8 cellular contexts compared by ENCODE assay signal in the genomic region with DNA sequence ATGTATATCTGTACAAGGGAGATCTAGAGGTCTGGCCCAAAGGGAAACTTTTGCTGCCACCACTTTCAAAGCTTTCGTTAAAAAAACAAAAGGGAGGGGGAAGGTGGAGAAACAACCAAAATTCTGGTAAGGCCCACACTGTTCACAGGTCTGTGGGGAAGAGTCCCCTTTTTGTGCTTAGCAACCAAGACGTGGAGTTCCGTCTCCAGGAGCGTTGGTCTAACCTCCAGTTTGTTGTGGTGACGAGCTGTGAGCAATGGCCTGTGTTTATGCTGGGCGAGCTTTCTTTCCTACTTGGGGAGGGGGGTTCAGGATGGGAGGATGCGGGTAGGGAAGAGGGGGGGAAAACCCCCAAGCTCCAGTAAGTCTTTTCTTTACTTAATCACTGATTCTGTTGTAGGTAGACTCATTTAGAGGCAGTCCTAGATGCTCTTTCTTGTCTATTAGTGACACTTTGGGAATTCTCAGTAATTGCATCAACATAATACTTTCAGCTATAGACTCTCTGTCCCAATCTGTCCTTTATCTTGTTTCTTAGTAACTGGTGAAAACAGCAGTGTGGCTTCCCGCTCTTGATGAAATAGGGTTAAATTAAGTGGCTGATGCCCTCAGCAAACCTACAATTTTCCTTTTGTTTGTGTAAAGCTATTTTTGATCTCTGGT. TPM values are rescaled to one million over a fixed set of nuclear protein-coding genes. Genes with fewer than 3 reads are reported as not detected.
A peak's percentile ranks its signal among the peaks of the same experiment; 100 is the strongest.
DNase-seq lines count a peak whose midpoint lies in the region; ATAC-seq and TF ChIP-seq lines count a peak whose summit lies in the region.

No MANE protein-coding gene starts in this region.

- DNase-seq in left ventricle myocardium inferior (no peak), Right ventricle myocardium inferior (ENCODE audit: missing footprints) (no peak), SK-MEL-5 (ENCODE audit: low read depth, low spot score) (peak; percentile 25), iPS DF 6.9 (ENCODE audit: low read depth, low spot score) (no peak), spleen (no peak), NCI-H774 (lab: John Stamatoyannopoulos, UW) (no peak)
- DNase-seq in activated naive CD4-positive, alpha-beta T cell treated with anti-CD3 and anti-CD28 coated beads, Interleukin-2, amount 50 U/mL, for 72 hours (ENCODE audit: low spot score in 2 of 2) = peak; percentile 68 to 89

- TF ChIP-seq CTCF in left ventricle myocardium inferior (IDR thresholded peaks at IDR 0.05; ENCODE audit: borderline replicate concordance) (no peak), spleen (IDR thresholded peaks at IDR 0.05 in 8 of 11, conservative IDR thresholded peaks at IDR 0.05 in 3 of 11) (no peak)

- ATAC-seq in Right ventricle myocardium inferior (no peak), HG03108 (IDR thresholded peaks at IDR 0.05; ENCODE audit: unreplicated experiment) (peak; percentile 24)
- ATAC-seq in activated naive CD4-positive, alpha-beta T cell treated with anti-CD3 and anti-CD28 coated beads, Interleukin-2, amount 50 U/mL, for 72 hours = peak; percentile 70 to 74

- no peaks in the 10 kb centered on the region for H3K9me3 ChIP-seq in left ventricle myocardium inferior (replicated peaks)
- no peaks in the 10 kb centered on the region for H3K9me3 ChIP-seq in iPS DF 6.9 (ENCODE audit: control insufficient read depth, insufficient read depth, low read length)
- peaks cover 0 to 3% (median 0%) of the 10 kb centered on the region in 8 donors for H3K9me3 ChIP-seq in spleen

- intact Hi-C loops in left ventricle myocardium inferior (cut with micrococcal nuclease) = loop anchor here (2.0 kb wide), 1 partner anchor 26 kb away; a partner anchor contains a TSS
- intact Hi-C loops in Right ventricle myocardium inferior (cut with DNase I) = no loop called here
- intact Hi-C loops in spleen (cut with DNase I; ENCODE audit: low total_unique reads) = no loop called here

- peaks cover 0 to 5% of the 10 kb centered on the region in 2 donors for H3K36me3 Mint-ChIP-seq in activated naive CD4-positive, alpha-beta T cell treated with anti-CD3 and anti-CD28 coated beads, Interleukin-2, amount 50 U/mL, for 72 hours

- H3K27ac Mint-ChIP-seq in activated naive CD4-positive, alpha-beta T cell treated with anti-CD3 and anti-CD28 coated beads, Interleukin-2, amount 50 U/mL, for 72 hours = peak overlapping the region; percentile 99 to 100

- whole genome bisulfite sequencing in iPS DF 6.9 (ENCODE audit: insufficient coverage, insufficient read length) = no CpG with 5 or more reads among the region's 8 CpGs
- 1 to 3% (median 2%) methylated on average over 8 of the region's 8 CpGs for WGBS in spleen, 5 donors

- H3K4me1 ChIP-seq in left ventricle myocardium inferior = peaks cover 72% of the 10 kb centered on the region
- H3K4me1 ChIP-seq in iPS DF 6.9 (ENCODE audit: control insufficient read depth, insufficient read depth, low read length) = no peaks in the 10 kb centered on the region
- H3K4me1 ChIP-seq in spleen = peaks cover 27 to 72% (median 66%) of the 10 kb centered on the region in 6 donors

- TF ChIP-seq POLR2A in spleen (IDR thresholded peaks at IDR 0.05) = no peak

- H3K9me3 Mint-ChIP-seq in activated naive CD4-positive, alpha-beta T cell treated with anti-CD3 and anti-CD28 coated beads, Interleukin-2, amount 50 U/mL, for 72 hours = no peaks in the 10 kb centered on the region

- in situ Hi-C loops in SK-MEL-5 (cut with HindIII; ENCODE audit: low pct_unique_long_range_greater_than_20kb, low sequenced_read_pairs) = no loop called here

- H3K27me3 ChIP-seq in left ventricle myocardium inferior (ENCODE audit: low read depth) = no peaks in the 10 kb centered on the region
- no peaks in the 10 kb centered on the region for H3K27me3 ChIP-seq in iPS DF 6.9 (ENCODE audit: control insufficient read depth, insufficient read depth, low read length)
- no peaks in the 10 kb centered on the region for H3K27me3 ChIP-seq in spleen (replicated peaks in 1 of 7)

- H3K36me3 ChIP-seq in left ventricle myocardium inferior (no peaks in the 10 kb centered on the region), iPS DF 6.9 (ENCODE audit: control insufficient read depth, insufficient read depth, low read length) (no peaks in the 10 kb centered on the region), spleen (no peaks in the 10 kb centered on the region)

- H3K4me3 ChIP-seq in left ventricle myocardium inferior (peak overlapping the region; percentile 96), iPS DF 6.9 (ENCODE audit: low read length) (peak overlapping the region; percentile 86; the same call in 1 of the 2 replicates), spleen (peak overlapping the region; percentile 85 to 96 (median 90))

- H3K27ac ChIP-seq in left ventricle myocardium inferior (replicated peaks) (peak overlapping the region; percentile 97), iPS DF 6.9 (ENCODE audit: low read length) (no peak overlapping the region), spleen (peak overlapping the region; percentile 95 to 99 (median 98))

RNA-seq across cellular contexts. Expression of a gene that starts 1.5 kb away (rescaled TPM):
- total RNA-seq in left ventricle myocardium inferior (52.2 TPM), Right ventricle myocardium inferior (50.3 TPM), spleen (10 to 100 TPM; 62.5 to 92.3 (median 76.5) TPM)
- total RNA-seq in SK-MEL-5 (2014; rRNA removed; shearing (Covaris generic)) = 11.4 and 12.7 TPM in 2 replicates
- polyA plus RNA-seq in SK-MEL-5 (2015; cell fraction: cytosol; rRNA removed) = 15.6 and 20.0 TPM in 2 replicates
- polyA plus RNA-seq in SK-MEL-5 (2015; cell fraction: nucleus; rRNA removed) = 24.0 and 24.3 TPM in 2 replicates
- 10 to 100 TPM; 43.7 to 75.8 TPM for total RNA-seq in activated naive CD4-positive, alpha-beta T cell treated with anti-CD3 and anti-CD28 coated beads, Interleukin-2, amount 50 U/mL, for 72 hours
- 10 to 100 TPM in 1 of 3 donors, 1 to 10 TPM in 2; 7.1 to 10.4 (median 7.2) TPM for polyA plus RNA-seq in spleen

RNA-seq across cellular contexts. Expression of a gene that starts 25.5 kb away (rescaled TPM):
- total RNA-seq in left ventricle myocardium inferior (2.1 TPM), Right ventricle myocardium inferior (2.4 TPM), spleen (10 to 100 TPM in 1 of 7 donors, 1 to 10 TPM in 6; 6.7 to 10.5 (median 8.0) TPM)
- total RNA-seq in SK-MEL-5 (2014; rRNA removed; shearing (Covaris generic)) = 5.1 and 6.2 TPM in 2 replicates
- 7.3 and 9.7 TPM in 2 replicates for polyA plus RNA-seq in SK-MEL-5 (2015; cell fraction: cytosol; rRNA removed)
- polyA plus RNA-seq in SK-MEL-5 (2015; cell fraction: nucleus; rRNA removed) = 1.5 and 3.0 TPM in 2 replicates
- 10 to 100 TPM; 15.9 to 21.8 TPM for total RNA-seq in activated naive CD4-positive, alpha-beta T cell treated with anti-CD3 and anti-CD28 coated beads, Interleukin-2, amount 50 U/mL, for 72 hours
- 1 to 10 TPM; 1.9 to 3.5 (median 2.4) TPM for polyA plus RNA-seq in spleen

RNA-seq across cellular contexts. Expression of a gene that starts 26.0 kb away (rescaled TPM):
- total RNA-seq in left ventricle myocardium inferior = 11.8 TPM
- 12.2 TPM for total RNA-seq in Right ventricle myocardium inferior
- 4.7 and 8.3 TPM in 2 replicates for total RNA-seq in SK-MEL-5 (2014; rRNA removed; shearing (Covaris generic))
- polyA plus RNA-seq in SK-MEL-5 (2015; cell fraction: cytosol; rRNA removed) = 3.9 and 5.6 TPM in 2 replicates
- 33.9 and 48.1 TPM in 2 replicates for polyA plus RNA-seq in SK-MEL-5 (2015; cell fraction: nucleus; rRNA removed)
- total RNA-seq in activated naive CD4-positive, alpha-beta T cell treated with anti-CD3 and anti-CD28 coated beads, Interleukin-2, amount 50 U/mL, for 72 hours = 10 to 100 TPM; 58.9 to 71.6 TPM
- 10 to 100 TPM; 23.9 to 58.0 (median 33.1) TPM for total RNA-seq in spleen
- polyA plus RNA-seq in spleen = 10 to 100 TPM; 24.9 to 52.3 (median 27.5) TPM

RNA-seq across cellular contexts. Expression of a gene that starts 43.2 kb away (rescaled TPM):
- total RNA-seq in left ventricle myocardium inferior = not detected
- total RNA-seq in Right ventricle myocardium inferior = not detected
- total RNA-seq in SK-MEL-5 (2014; rRNA removed; shearing (Covaris generic)) = not detected in 2 replicates
- not detected in 2 replicates for polyA plus RNA-seq in SK-MEL-5 (2015; cell fraction: cytosol; rRNA removed)
- 0.43 and 0.87 TPM in 2 replicates for polyA plus RNA-seq in SK-MEL-5 (2015; cell fraction: nucleus; rRNA removed)
- total RNA-seq in activated naive CD4-positive, alpha-beta T cell treated with anti-CD3 and anti-CD28 coated beads, Interleukin-2, amount 50 U/mL, for 72 hours = 1 to 10 TPM; 1.1 to 1.3 TPM
- total RNA-seq in spleen = 1 to 10 TPM; 1.5 to 7.1 (median 2.2) TPM
- under 1 TPM; 0.64 to 0.83 (median 0.67) TPM for polyA plus RNA-seq in spleen

RNA-seq across cellular contexts. Expression of a gene that starts 48.6 kb away (rescaled TPM):
- total RNA-seq in left ventricle myocardium inferior (14.3 TPM), Right ventricle myocardium inferior (13.8 TPM), spleen (10 to 100 TPM in 1 of 7 donors, 1 to 10 TPM in 6; 1.2 to 10.9 (median 6.6) TPM)
- 0.16 TPM in 1 of 2 replicates, not detected in the other for total RNA-seq in SK-MEL-5 (2014; rRNA removed; shearing (Covaris generic))
- polyA plus RNA-seq in SK-MEL-5 (2015; cell fraction: cytosol; rRNA removed) = 0.18 and 0.42 TPM in 2 replicates
- polyA plus RNA-seq in SK-MEL-5 (2015; cell fraction: nucleus; rRNA removed) = 0.23 and 0.39 TPM in 2 replicates
- under 1 TPM; 0.33 to 0.64 TPM for total RNA-seq in activated naive CD4-positive, alpha-beta T cell treated with anti-CD3 and anti-CD28 coated beads, Interleukin-2, amount 50 U/mL, for 72 hours
- 1 to 10 TPM; 2.6 to 6.1 (median 3.8) TPM for polyA plus RNA-seq in spleen

Comparison
In these comparisons a context has a peak if more than half of its experiments do, and no peak if none do; other contexts are left out.
1. DNase-seq: peak in SK-MEL-5 (single experiment) and activated naive CD4-positive, alpha-beta T cell treated with anti-CD3 and anti-CD28 coated beads, Interleukin-2, amount 50 U/mL, for 72 hours (2 of 2); none in left ventricle myocardium inferior (single experiment), Right ventricle myocardium inferior (single experiment), iPS DF 6.9 (single experiment), spleen (single experiment) and NCI-H774 (single experiment).
2. Peak in every context shown above with its lines, with median percentiles within 50 percentile points of each other: H3K4me3 ChIP-seq.